ENCODE assay signal across 8 cellular contexts in the genomic region with DNA sequence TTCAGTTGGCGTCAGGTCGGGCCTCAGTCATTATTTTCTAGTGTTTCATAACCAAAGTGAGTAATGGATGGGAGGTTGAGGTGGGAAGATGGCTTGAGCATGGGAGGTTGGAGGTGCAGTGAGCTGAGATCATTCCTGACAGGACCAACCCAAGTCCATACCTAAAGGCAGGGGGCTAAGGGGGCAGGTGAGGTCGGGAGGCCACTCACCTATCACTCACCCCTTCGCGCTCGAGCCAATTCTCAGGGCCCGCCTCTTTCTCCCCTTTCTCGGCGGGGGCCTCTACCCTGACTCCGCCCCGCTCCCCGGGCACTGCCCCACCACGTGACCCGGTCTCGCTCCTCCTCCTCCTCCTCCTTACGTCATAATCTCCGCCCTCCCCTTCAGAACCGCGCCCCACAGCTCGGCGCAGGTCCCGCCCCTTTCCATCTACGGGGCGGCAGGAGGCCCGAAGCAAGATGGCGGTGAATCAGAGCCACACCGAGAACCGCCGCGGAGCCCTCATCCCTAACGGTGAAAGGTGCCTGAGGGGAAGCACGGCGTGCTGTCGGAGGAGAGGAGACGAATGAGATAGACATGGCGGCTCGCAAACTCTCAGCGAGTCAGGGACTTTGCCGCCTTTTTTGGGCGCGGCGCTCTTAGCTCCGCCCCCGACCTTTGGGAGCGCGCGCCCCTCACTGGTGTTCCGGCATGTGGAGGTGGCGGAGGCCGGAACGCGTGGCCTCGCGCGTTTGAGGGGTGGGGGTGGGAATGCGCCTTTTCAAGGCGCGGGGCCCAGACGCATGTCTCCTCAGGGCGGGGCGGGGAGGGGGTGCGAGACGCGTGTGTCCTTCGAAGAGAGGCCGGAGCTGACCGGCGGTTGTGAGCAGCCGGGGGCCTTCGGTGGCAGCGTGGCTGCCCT. TPM values are rescaled to one million over a fixed set of nuclear protein-coding genes. Genes with fewer than 3 reads are reported as not detected.
A peak's percentile ranks its signal among the peaks of the same experiment; 100 is the strongest.
DNase-seq lines count a peak whose midpoint lies in the region; ATAC-seq and TF ChIP-seq lines count a peak whose summit lies in the region.

A gene with protein sequence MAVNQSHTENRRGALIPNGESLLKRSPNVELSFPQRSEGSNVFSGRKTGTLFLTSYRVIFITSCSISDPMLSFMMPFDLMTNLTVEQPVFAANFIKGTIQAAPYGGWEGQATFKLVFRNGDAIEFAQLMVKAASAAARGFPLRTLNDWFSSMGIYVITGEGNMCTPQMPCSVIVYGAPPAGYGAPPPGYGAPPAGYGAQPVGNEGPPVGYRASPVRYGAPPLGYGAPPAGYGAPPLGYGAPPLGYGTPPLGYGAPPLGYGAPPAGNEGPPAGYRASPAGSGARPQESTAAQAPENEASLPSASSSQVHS (plus strand): TSS at position 428 of the 901 bp plus-strand sequence. CDS start 31 bp downstream, at position 459.

- H3K27me3 ChIP-seq in BE2C (no peaks in the 10 kb centered on the region), MM.1S (replicated peaks; ENCODE audit: insufficient read depth, low read length) (no peaks in the 10 kb centered on the region), right lobe of liver (no peaks in the 10 kb centered on the region)

- peak within 1 kb of the TSS; percentile 48; the same call in 1 of the 2 replicates for H3K27ac ChIP-seq in MM.1S (ENCODE audit: low read length)
- H3K27ac ChIP-seq in right lobe of liver = peak within 1 kb of the TSS in 2 of 3 donors; percentile 19 to 38

- H3K9ac ChIP-seq in MM.1S (ENCODE audit: low read length) = peak within 1 kb of the TSS; percentile 72

- CTCF ChIA-PET in activated CD4-positive, alpha-beta T cell treated with anti-CD3 and anti-CD28 coated beads for 36 hours (lab: Charles Lee) = interaction anchor here (1.1 kb wide), 1 partner anchor 11 kb away, joined by 4 read pairs; no protein-coding TSS in a partner anchor

- H3K27ac Mint-ChIP-seq in activated CD4-positive, alpha-beta T cell treated with anti-CD3 and anti-CD28 coated beads for 36 hours = peak within 1 kb of the TSS; percentile 97

- intact Hi-C loops in activated CD4-positive, alpha-beta T cell treated with anti-CD3 and anti-CD28 coated beads for 36 hours (cut with DNase I, micrococcal nuclease) = loop anchor here (1.0 to 10.0 kb wide), 8 partner anchors 33 to 502 kb away; a partner anchor contains a TSS
- intact Hi-C loops in right lobe of liver (cut with DNase I) = no loop called here

- H3K4me3 Mint-ChIP-seq in activated CD4-positive, alpha-beta T cell treated with anti-CD3 and anti-CD28 coated beads for 36 hours = peak within 1 kb of the TSS; percentile 77

- H4K20me1 ChIP-seq in MM.1S (ENCODE audit: insufficient read depth, low read length) = no peaks in the 10 kb centered on the region

- no peaks in the 10 kb centered on the region for H3K27me3 Mint-ChIP-seq in activated CD4-positive, alpha-beta T cell treated with anti-CD3 and anti-CD28 coated beads for 36 hours

- H3F3A ChIP-seq in MM.1S (ENCODE audit: insufficient read depth, low read length) = no peaks in the 10 kb centered on the region

- H3K36me3 Mint-ChIP-seq in activated CD4-positive, alpha-beta T cell treated with anti-CD3 and anti-CD28 coated beads for 36 hours (ENCODE audit: low read depth) = peaks cover 14% of the 10 kb centered on the region

- peaks cover 20% of the 10 kb centered on the region for H3K4me1 Mint-ChIP-seq in activated CD4-positive, alpha-beta T cell treated with anti-CD3 and anti-CD28 coated beads for 36 hours

- H3K9me3 ChIP-seq in BE2C = peaks cover 7% of the 10 kb centered on the region
- no peaks in the 10 kb centered on the region for H3K9me3 ChIP-seq in MM.1S (replicated peaks; ENCODE audit: insufficient read depth, low read length)
- H3K9me3 ChIP-seq in right lobe of liver = no peaks in the 10 kb centered on the region

- TF ChIP-seq CTCF in BE2C (IDR thresholded peaks at IDR 0.05; ENCODE audit: low read depth, low read length) = no peak
- TF ChIP-seq CTCF in MM.1S (IDR thresholded peaks at IDR 0.05; ENCODE audit: low read length) = no peak
- TF ChIP-seq CTCF in right lobe of liver (IDR thresholded peaks at IDR 0.05) = no peak

- ATAC-seq in GM21381 (IDR thresholded peaks at IDR 0.05; ENCODE audit: unreplicated experiment) (peak; percentile 74), right lobe of liver (peak; percentile 97 to 100 (median 100))
- ATAC-seq in activated CD4-positive, alpha-beta T cell treated with anti-CD3 and anti-CD28 coated beads for 36 hours = peak; percentile 97

- peak; percentile 54 for TF ChIP-seq POLR2A in right lobe of liver (IDR thresholded peaks at IDR 0.05)

- no peaks in the 10 kb centered on the region for H3K4me1 ChIP-seq in BE2C
- H3K4me1 ChIP-seq in MM.1S (ENCODE audit: low read length) = peaks cover 15% of the 10 kb centered on the region
- H3K4me1 ChIP-seq in right lobe of liver = peaks cover 0 to 7% (median 0%) of the 10 kb centered on the region in 4 donors

- peak within 1 kb of the TSS; percentile 98 for H2AFZ ChIP-seq in MM.1S (ENCODE audit: low read length)

- peak within 1 kb of the TSS; percentile 58 for H3K4me2 ChIP-seq in MM.1S (ENCODE audit: low read depth, low read length)

- DNase-seq in BE2C (peak; percentile 92), MM.1S (peak; percentile 91), cerebellar cortex (ENCODE audit: low spot score) (peak; percentile 74), right lobe of liver (peak; percentile 91 to 94 (median 92)), RKO (ENCODE audit: low spot score) (no peak)
- peak; percentile 92 for DNase-seq in activated CD4-positive, alpha-beta T cell treated with anti-CD3 and anti-CD28 coated beads for 36 hours
- peak; percentile 72 to 81 (median 76) for DNase-seq in stimulated activated CD4-positive, alpha-beta T cell treated with anti-CD3 and anti-CD28 coated beads, TNF-alpha, amount 100 ng/mL, for 24 hours (ENCODE audit: low read depth in 3 of 3)

- peak within 1 kb of the TSS; percentile 62 for H3K4me3 ChIP-seq in BE2C (ENCODE audit: low read depth, low read length)
- H3K4me3 ChIP-seq in MM.1S (ENCODE audit: low read length) = peak within 1 kb of the TSS; percentile 82
- peak within 1 kb of the TSS; percentile 52 to 78 (median 61) for H3K4me3 ChIP-seq in right lobe of liver

- peaks cover 11% of the 10 kb centered on the region for H3K9me3 Mint-ChIP-seq in activated CD4-positive, alpha-beta T cell treated with anti-CD3 and anti-CD28 coated beads for 36 hours (ENCODE audit: low read depth)

- POLR2A ChIA-PET in activated CD4-positive, alpha-beta T cell treated with anti-CD3 and anti-CD28 coated beads for 36 hours (lab: Charles Lee) = interaction anchor here (0.5 to 1.4 kb wide), 7 partner anchors 92 to 616 kb away, joined by 3 to 7 read pairs (median 3); a partner anchor contains a TSS

- 24% methylated on average over 48 of the region's 71 CpGs for WGBS in right lobe of liver (ENCODE audit: insufficient coverage, low coverage, low lambda C conversion rate, missing lambda C conversion rate)

- H3K9me2 ChIP-seq in MM.1S (replicated peaks; ENCODE audit: insufficient read depth, low read length) = no peaks in the 10 kb centered on the region

- H3K36me3 ChIP-seq in BE2C = no peaks in the 10 kb centered on the region
- no peaks in the 10 kb centered on the region for H3K36me3 ChIP-seq in MM.1S (replicated peaks; ENCODE audit: insufficient read depth, low read length)
- no peaks in the 10 kb centered on the region for H3K36me3 ChIP-seq in right lobe of liver

- peaks cover 10% of the 10 kb centered on the region for H3K79me2 ChIP-seq in MM.1S (ENCODE audit: low read length)

RNA-seq across cellular contexts. Expression of the gene that starts here (rescaled TPM):
- polyA plus RNA-seq in BE2C (2012; ENCODE audit: insufficient read depth, insufficient read length, low read depth) = 8.5 TPM
- total RNA-seq in activated CD4-positive, alpha-beta T cell treated with anti-CD3 and anti-CD28 coated beads for 36 hours = under 1 TPM; 0.30 to 0.54 TPM
- under 1 TPM; 0.12 to 0.72 (median 0.63) TPM for total RNA-seq in right lobe of liver

Comparison
In these comparisons a context has a peak if more than half of its experiments do, and no peak if none do; other contexts are left out.
1. Peak in DNase-seq and ATAC-seq in activated CD4-positive, alpha-beta T cell treated with anti-CD3 and anti-CD28 coated beads for 36 hours; RNA of the gene not detected or under 1 TPM.
2. Peak in DNase-seq, ATAC-seq, H3K4me3 ChIP-seq and H3K27ac ChIP-seq in right lobe of liver; RNA of the gene not detected or under 1 TPM.
3. intact Hi-C loops: an anchor here in activated CD4-positive, alpha-beta T cell treated with anti-CD3 and anti-CD28 coated beads for 36 hours (1.0 to 10.0 kb wide); none called in right lobe of liver.